ENCODE assay signal across 26 cellular contexts in the genomic region with DNA sequence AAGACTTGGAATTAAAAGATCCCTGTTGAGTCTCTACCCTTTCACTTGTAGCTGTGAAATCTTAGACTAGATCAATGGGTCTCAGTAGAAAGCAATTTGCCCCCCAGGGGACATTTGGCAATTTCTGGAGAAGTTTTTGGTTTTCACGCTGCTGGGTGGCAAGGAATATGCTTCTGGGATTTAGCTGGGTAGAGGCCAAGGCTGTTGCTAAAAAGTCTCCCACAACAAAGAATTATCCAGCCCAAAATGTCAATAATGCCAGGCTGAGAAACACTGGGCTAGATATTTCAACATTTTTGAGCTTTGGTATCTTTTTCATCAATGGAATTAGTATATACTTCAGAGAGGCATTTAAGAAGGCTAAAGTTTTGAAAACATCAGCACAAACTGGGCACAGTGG.
"Had no signal": no experiment of that assay in that cellular context is flagged by ENCODE, and none has a peak within 500 bp of the region (broad histone marks: within the 10 kb centered on the region; RNA-seq: fewer than 3 reads in every experiment).

No MANE protein-coding gene starts in this region.

- ATAC-seq: activated CD4-positive, alpha-beta T cell treated with anti-CD3 and anti-CD28 coated beads for 36 hours; activated CD8-positive, alpha-beta memory T cell treated with anti-CD3 and anti-CD28 coated beads, Interleukin-2, amount 10 ng/mL, durations not matched to agents 7 days and 5 days; activated CD8-positive, alpha-beta T cell treated with anti-CD3 and anti-CD28 coated beads, Interleukin-2, amount 10 ng/mL, durations not matched to agents 7 days and 5 days; activated T-cell treated with anti-CD3 and anti-CD28 coated beads, Interleukin-2, amount 50 U/mL, for 72 hours; effector memory CD8-positive, alpha-beta T cell; gastroesophageal sphincter had no signal

- H3K27me3 ChIP-seq: brain microvascular endothelial cell, esophagus muscularis mucosa, gastroesophageal sphincter had no signal

- DNase-seq: activated CD4-positive, alpha-beta memory T cell treated with anti-CD3 and anti-CD28 coated beads for 36 hours; activated CD4-positive, alpha-beta T cell treated with anti-CD3 and anti-CD28 coated beads for 36 hours; activated CD4-positive, alpha-beta T cell treated with anti-CD3 and anti-CD28 coated beads, Interleukin-2, amount 10 ng/mL, durations not matched to agents 24 days and 14 days; activated CD4-positive, CD25-positive, alpha-beta regulatory T cell; activated CD4-positive, CD25-positive, alpha-beta regulatory T cell treated with anti-CD3 and anti-CD28 coated beads, Interleukin-2, amount 50 U/mL, for 72 hours; activated CD8-positive, alpha-beta memory T cell treated with anti-CD3 and anti-CD28 coated beads, Interleukin-2, amount 10 ng/mL, durations not matched to agents 7 days and 5 days; activated CD8-positive, alpha-beta memory T cell treated with anti-CD3 and anti-CD28 coated beads, Interleukin-2, amount 50 U/mL, for 4 hours; activated CD8-positive, alpha-beta T cell treated with anti-CD3 and anti-CD28 coated beads, Interleukin-2, amount 10 ng/mL, durations not matched to agents 7 days and 5 days; activated gamma-delta T cell treated with Interleukin-2 at 50 U/mL for 16 hours; activated naive CD4-positive, alpha-beta T cell treated with anti-CD3 and anti-CD28 coated beads, Interleukin-2, amount 50 U/mL, for 16 hours; activated naive CD4-positive, alpha-beta T cell treated with Interleukin-2 at 50 U/mL for 16 hours; activated T-cell treated with anti-CD3 and anti-CD28 coated beads, Interleukin-2, amount 50 U/mL, for 1 hour; activated T-cell treated with anti-CD3 and anti-CD28 coated beads, Interleukin-2, amount 50 U/mL, for 72 hours; amniotic stem cell; anterior cingulate cortex; brain microvascular endothelial cell; dermis blood vessel endothelial cell; effector CD4-positive, alpha-beta T cell; effector memory CD8-positive, alpha-beta T cell; erythroblast; foreskin melanocyte; T-helper 1 cell; T-helper 2 cell had no signal

- H3K9me3 ChIP-seq: esophagus muscularis mucosa, gastroesophageal sphincter had no signal

- H3K27ac ChIP-seq: brain microvascular endothelial cell, coronary artery, esophagus muscularis mucosa, gastroesophageal sphincter had no signal

- H3K4me3 ChIP-seq: coronary artery, esophagus muscularis mucosa, gastroesophageal sphincter had no signal
